ENCODE assay signal across 15 cellular contexts in genomic region chr12:51281202-51281924, GRCh38. TPM values are rescaled to one million over a fixed set of nuclear protein-coding genes. Genes with fewer than 3 reads are reported as not detected.
DNase-seq lines count a peak whose midpoint lies in the region; ATAC-seq and TF ChIP-seq lines count a peak whose summit lies in the region.
"Had no signal": no experiment of that assay in that cellular context is flagged by ENCODE, and none has a peak within 500 bp of the region (broad histone marks: within the 10 kb centered on the region; RNA-seq: fewer than 3 reads in every experiment).

No MANE protein-coding gene starts in this region.

- DNase-seq in AG10803 (ENCODE audit: low read depth) (peak; percentile 76), HFFc6 (peak; percentile 25), mammary epithelial cell (peak; percentile 77), left lung (no peak), hypothalamus (lab: John Stamatoyannopoulos, UW) (no peak), NCI-H1105 (lab: John Stamatoyannopoulos, UW) (no peak), Right ventricle myocardium superior (no peak)
- DNase-seq: activated CD8-positive, alpha-beta memory T cell treated with anti-CD3 and anti-CD28 coated beads, Interleukin-2, amount 10 ng/mL, durations not matched to agents 7 days and 5 days; NCI-H1436; NCI-H526 treated with DMSO at 0.1 percent for 48 hours; stimulated activated CD4-positive, alpha-beta T cell treated with anti-CD3 and anti-CD28 coated beads, Interleukin-4, amount 100 ng/mL, for 24 hours; stimulated activated naive CD4-positive, alpha-beta T cell treated with Interleukin-2 at 50 U/mL for 16 hours had no signal

- CTCF ChIA-PET in mammary epithelial cell (lab: Charles Lee; ENCODE audit: low non-redundant PET): no interaction called here

- WGBS in mammary epithelial cell (ENCODE audit: low coverage, missing lambda C conversion rate): 89% methylated on average over 4 of the region's 4 CpGs

- H3K9me3 Mint-ChIP-seq in HFFc6: no peaks in the 10 kb centered on the region

- intact Hi-C loops in mammary epithelial cell (cut with micrococcal nuclease) (no loop called here), left lung (cut with DNase I) (no loop called here), Right ventricle myocardium superior (cut with DNase I) (no loop called here)

- no peak overlapping the region; the same call in 1 of the 2 replicates for H3K27ac Mint-ChIP-seq in HFFc6
- H3K27ac Mint-ChIP-seq: activated CD8-positive, alpha-beta memory T cell treated with anti-CD3 and anti-CD28 coated beads, Interleukin-2, amount 10 ng/mL, durations not matched to agents 7 days and 5 days had no signal

- H3K4me2 ChIP-seq in mammary epithelial cell (ENCODE audit: insufficient read depth, low read depth, low read length): peak overlapping the region; percentile 63

- in situ Hi-C loops in mammary epithelial cell (cut with MboI; ENCODE audit: low sequenced_read_pairs in 2 of 2): no loop called here

- H3K27me3 Mint-ChIP-seq in HFFc6 (ENCODE audit: insufficient read depth): peaks cover 4% of the 10 kb centered on the region; the same call in 1 of the 2 replicates
- H3K27me3 Mint-ChIP-seq: activated CD8-positive, alpha-beta memory T cell treated with anti-CD3 and anti-CD28 coated beads, Interleukin-2, amount 10 ng/mL, durations not matched to agents 7 days and 5 days had no signal

- H3K4me1 Mint-ChIP-seq in HFFc6 (ENCODE audit: low read depth): peaks cover 20% of the 10 kb centered on the region
- H3K4me1 Mint-ChIP-seq: activated CD8-positive, alpha-beta memory T cell treated with anti-CD3 and anti-CD28 coated beads, Interleukin-2, amount 10 ng/mL, durations not matched to agents 7 days and 5 days had no signal

- no peaks in the 10 kb centered on the region for H3K27me3 ChIP-seq in mammary epithelial cell (ENCODE audit: insufficient read depth, low read length)
- H3K27me3 ChIP-seq in left lung: no peaks in the 10 kb centered on the region

- no peak for TF ChIP-seq CTCF in AG10803 (conservative IDR thresholded peaks at IDR 0.05; ENCODE audit: low read length)
- no peak for TF ChIP-seq CTCF in HFFc6 (IDR thresholded peaks at IDR 0.05)
- TF ChIP-seq CTCF in mammary epithelial cell (conservative IDR thresholded peaks at IDR 0.05 in 1 of 2, IDR thresholded peaks at IDR 0.05 in 1 of 2; ENCODE audit: extremely low read depth in 1 of 2, insufficient read depth in 1 of 2, low read depth in 1 of 2, low read length in 2 of 2): no peak
- TF ChIP-seq CTCF in left lung (IDR thresholded peaks at IDR 0.05): no peak

- TSS peak; percentile 82 for BruUV-seq in mammary epithelial cell (replicated peaks; lab: Mats Ljungman, UMichigan)

- H3K4me1 ChIP-seq in mammary epithelial cell (ENCODE audit: insufficient read depth, low read length) (peaks cover 20% of the 10 kb centered on the region), left lung (no peaks in the 10 kb centered on the region)

- ATAC-seq in left lung (peak; percentile 14), HG03571 (IDR thresholded peaks at IDR 0.05; ENCODE audit: unreplicated experiment) (no peak), Right ventricle myocardium superior (ENCODE audit: poor library complexity) (no peak)
- ATAC-seq: activated CD8-positive, alpha-beta memory T cell treated with anti-CD3 and anti-CD28 coated beads, Interleukin-2, amount 10 ng/mL, durations not matched to agents 7 days and 5 days; HepG2 had no signal

- H3K4me3 ChIP-seq in AG10803 (ENCODE audit: low read length) (no peak overlapping the region), mammary epithelial cell (replicated peaks in 1 of 3; ENCODE audit: insufficient read depth in 1 of 3, low read depth in 2 of 3, low read length in 3 of 3) (no peak overlapping the region), left lung (no peak overlapping the region)

- peak overlapping the region; percentile 69 for H2AFZ ChIP-seq in mammary epithelial cell (ENCODE audit: low read depth, low read length)

- H3K36me3 Mint-ChIP-seq in HFFc6 (ENCODE audit: low read depth): no peaks in the 10 kb centered on the region

- no peaks in the 10 kb centered on the region for H3K36me3 ChIP-seq in mammary epithelial cell (ENCODE audit: insufficient read depth, low read length)
- H3K36me3 ChIP-seq in left lung: peaks cover 0 to 64% of the 10 kb centered on the region in 2 donors

- H3K9ac ChIP-seq in mammary epithelial cell (ENCODE audit: insufficient read depth, low read length): no peak overlapping the region

- no peaks in the 10 kb centered on the region for H4K20me1 ChIP-seq in mammary epithelial cell (ENCODE audit: insufficient read depth, low read length)

- no peak overlapping the region for H3K4me3 Mint-ChIP-seq in HFFc6
- H3K4me3 Mint-ChIP-seq: activated CD8-positive, alpha-beta memory T cell treated with anti-CD3 and anti-CD28 coated beads, Interleukin-2, amount 10 ng/mL, durations not matched to agents 7 days and 5 days had no signal

- dilution Hi-C loops in mammary epithelial cell (cut with HindIII; ENCODE audit: low sequenced_read_pairs): no loop called here

- H3K9me3 ChIP-seq in mammary epithelial cell (replicated peaks; ENCODE audit: insufficient read depth, low read length): no peaks in the 10 kb centered on the region
- H3K9me3 ChIP-seq in left lung: no peaks in the 10 kb centered on the region

- no peaks in the 10 kb centered on the region for H3K79me2 ChIP-seq in mammary epithelial cell (ENCODE audit: insufficient read depth, low read length)

- peak overlapping the region; percentile 52 for H3K27ac ChIP-seq in mammary epithelial cell (ENCODE audit: insufficient read depth, low read depth, low read length)
- no peak overlapping the region for H3K27ac ChIP-seq in left lung

RNA-seq across cellular contexts. Expression of gene SMAGP, which starts 11.1 kb away (rescaled TPM):
- 10 to 100 TPM; 30.0 to 43.5 (median 32.5) TPM for total RNA-seq in HFFc6 (2021; fragmentation: NEBNext Ultra II Directional; extraction: Animal tissue kit (Norgen Biotek cat#: 25700))
- total RNA-seq in mammary epithelial cell (10 to 100 TPM; 21.2 to 34.3 TPM), left lung (10 to 100 TPM; 24.1 to 35.6 TPM), Right ventricle myocardium superior (2.8 TPM)
- 47.6 TPM for polyA plus RNA-seq in mammary epithelial cell
- 35.5 TPM for polyA minus RNA-seq in mammary epithelial cell

RNA-seq across cellular contexts. Expression of gene BIN2, which starts 42.6 kb away (rescaled TPM):
- not detected for total RNA-seq in HFFc6 (2021; fragmentation: NEBNext Ultra II Directional; extraction: Animal tissue kit (Norgen Biotek cat#: 25700))
- not detected for total RNA-seq in mammary epithelial cell
- polyA plus RNA-seq in mammary epithelial cell: not detected
- not detected for polyA minus RNA-seq in mammary epithelial cell
- total RNA-seq in left lung: 10 to 100 TPM; 15.5 to 46.0 TPM
- total RNA-seq in Right ventricle myocardium superior: 1.5 TPM
- total RNA-seq: HepG2, renal cortical epithelial cell had no signal
- polyA plus RNA-seq: HepG2 had no signal

RNA-seq across cellular contexts. Expression of gene DAZAP2, which starts 42.7 kb away (rescaled TPM):
- total RNA-seq in HFFc6 (2021; fragmentation: NEBNext Ultra II Directional; extraction: Animal tissue kit (Norgen Biotek cat#: 25700)): 100 to 1,000 TPM in 4 of 6 experiments, 10 to 100 TPM in 2; 84.7 to 137 (median 117) TPM
- total RNA-seq in mammary epithelial cell (100 to 1,000 TPM in 1 of 2 donors, 10 to 100 TPM in 1; 90.7 to 138 TPM), left lung (100 to 1,000 TPM; 199 to 221 TPM), Right ventricle myocardium superior (124 TPM)
- polyA plus RNA-seq in mammary epithelial cell: 267 TPM
- polyA minus RNA-seq in mammary epithelial cell: 125 TPM

Comparison
In these comparisons a context has a peak if more than half of its experiments do, and no peak if none do; other contexts are left out.
1. DNase-seq: peak in AG10803 (single experiment), HFFc6 (single experiment) and mammary epithelial cell (single experiment); none in left lung (0 of 2), hypothalamus (0 of 51), NCI-H1105 (single experiment) and Right ventricle myocardium superior (single experiment).